Comparison of ENCODE assay signal across 28 cellular contexts in the genomic region with DNA sequence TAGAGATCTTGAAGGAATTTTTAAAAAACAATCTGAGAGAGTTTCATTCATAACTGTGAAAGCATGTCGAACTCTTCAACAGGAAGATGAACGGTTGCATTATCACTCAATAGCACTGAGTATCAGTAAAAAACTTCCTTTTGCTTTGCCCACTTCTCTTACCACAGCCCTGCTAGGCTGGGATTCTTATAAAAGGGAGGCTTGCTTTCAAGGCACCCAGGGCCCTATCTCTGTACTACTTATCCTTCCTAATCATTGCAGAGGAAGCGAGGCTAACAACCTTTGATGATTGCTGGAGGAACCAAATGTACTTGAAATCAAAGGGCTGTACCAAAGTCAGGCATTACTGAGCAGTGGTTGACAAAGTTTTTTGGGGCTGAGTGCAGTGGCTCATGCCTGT.
"Had no signal": no experiment of that assay in that cellular context is flagged by ENCODE, and none has a peak within 500 bp of the region (broad histone marks: within the 10 kb centered on the region; RNA-seq: fewer than 3 reads in every experiment).

No MANE protein-coding gene starts in this region.

- ATAC-seq: gastroesophageal sphincter; naive thymus-derived CD4-positive, alpha-beta T cell; pancreas; sciatic nerve; stimulated activated memory B cell treated with anti-CD40 and anti-IgM and Interleukin-4, amounts not matched to agents 10 μg/mL and 1 μg/mL and 100 μg/mL, for 72 hours; stimulated activated naive CD8-positive, alpha-beta T cell treated with anti-CD3 and anti-CD28 coated beads, Interleukin-15, amount 100 ng/mL, for 72 hours had no signal

- H3K36me3 ChIP-seq: brain microvascular endothelial cell, gastroesophageal sphincter, pancreas, prostate gland, uterus had no signal

- H3K27ac Mint-ChIP-seq: activated CD4-positive, alpha-beta memory T cell treated with anti-CD3 and anti-CD28 coated beads for 36 hours; activated naive CD4-positive, alpha-beta T cell treated with anti-CD3 and anti-CD28 coated beads, Interleukin-2, amount 10 ng/mL, durations not matched to agents 7 days and 5 days; memory B cell; naive thymus-derived CD4-positive, alpha-beta T cell; stimulated activated memory B cell treated with anti-CD40 and anti-IgM and Interleukin-4, amounts not matched to agents 10 μg/mL and 1 μg/mL and 100 μg/mL, for 72 hours; stimulated activated naive CD8-positive, alpha-beta T cell treated with anti-CD3 and anti-CD28 coated beads, Interleukin-15, amount 100 ng/mL, for 72 hours; type B pancreatic cell had no signal

- H3K9me3 Mint-ChIP-seq: activated CD4-positive, alpha-beta memory T cell treated with anti-CD3 and anti-CD28 coated beads for 36 hours; activated naive CD4-positive, alpha-beta T cell treated with anti-CD3 and anti-CD28 coated beads, Interleukin-2, amount 10 ng/mL, durations not matched to agents 7 days and 5 days; memory B cell; stimulated activated memory B cell treated with anti-CD40 and anti-IgM and Interleukin-4, amounts not matched to agents 10 μg/mL and 1 μg/mL and 100 μg/mL, for 72 hours; stimulated activated naive CD8-positive, alpha-beta T cell treated with anti-CD3 and anti-CD28 coated beads, Interleukin-15, amount 100 ng/mL, for 72 hours had no signal

- H2AFZ ChIP-seq: hepatocyte had no signal

- H3K36me3 Mint-ChIP-seq: activated CD4-positive, alpha-beta memory T cell treated with anti-CD3 and anti-CD28 coated beads for 36 hours; activated naive CD4-positive, alpha-beta T cell treated with anti-CD3 and anti-CD28 coated beads, Interleukin-2, amount 10 ng/mL, durations not matched to agents 7 days and 5 days; memory B cell; naive thymus-derived CD4-positive, alpha-beta T cell; stimulated activated memory B cell treated with anti-CD40 and anti-IgM and Interleukin-4, amounts not matched to agents 10 μg/mL and 1 μg/mL and 100 μg/mL, for 72 hours; type B pancreatic cell had no signal

- H3K27ac ChIP-seq: brain microvascular endothelial cell, gastroesophageal sphincter, hepatocyte, pancreas, prostate gland, skin epidermis, uterus had no signal

- H3K27me3 ChIP-seq: brain microvascular endothelial cell, hepatocyte, pancreas, uterus had no signal

- H3K4me1 ChIP-seq: gastroesophageal sphincter, pancreas, prostate gland, uterus had no signal

- H3K4me1 Mint-ChIP-seq: stimulated activated memory B cell treated with anti-CD40 and anti-IgM and Interleukin-4, amounts not matched to agents 10 μg/mL and 1 μg/mL and 100 μg/mL, for 72 hours had no signal

- H3K4me3 ChIP-seq: gastroesophageal sphincter, hepatocyte, pancreas, prostate gland, skin epidermis, uterus had no signal

- H3K4me3 Mint-ChIP-seq: activated CD4-positive, alpha-beta memory T cell treated with anti-CD3 and anti-CD28 coated beads for 36 hours; activated naive CD4-positive, alpha-beta T cell treated with anti-CD3 and anti-CD28 coated beads, Interleukin-2, amount 10 ng/mL, durations not matched to agents 7 days and 5 days; memory B cell; naive thymus-derived CD4-positive, alpha-beta T cell; stimulated activated memory B cell treated with anti-CD40 and anti-IgM and Interleukin-4, amounts not matched to agents 10 μg/mL and 1 μg/mL and 100 μg/mL, for 72 hours; stimulated activated naive CD8-positive, alpha-beta T cell treated with anti-CD3 and anti-CD28 coated beads, Interleukin-15, amount 100 ng/mL, for 72 hours; type B pancreatic cell had no signal

- H3K79me2 ChIP-seq: hepatocyte had no signal

- DNase-seq: activated CD4-positive, alpha-beta memory T cell treated with anti-CD3 and anti-CD28 coated beads for 36 hours; activated CD4-positive, alpha-beta T cell treated with anti-CD3 and anti-CD28 coated beads for 48 hours; activated CD8-positive, alpha-beta memory T cell treated with anti-CD3 and anti-CD28 coated beads, Interleukin-2, amount 50 U/mL, for 4 hours; activated gamma-delta T cell; activated naive CD4-positive, alpha-beta T cell treated with anti-CD3 and anti-CD28 coated beads, Interleukin-2, amount 10 ng/mL, durations not matched to agents 7 days and 5 days; activated T-cell treated with anti-CD3 and anti-CD28 coated beads, Interleukin-2, amount 50 U/mL, for 1 hour; amniotic stem cell; brain microvascular endothelial cell; islet precursor cell; midbrain; naive thymus-derived CD4-positive, alpha-beta T cell; nucleus accumbens; pancreas; retina; stimulated activated CD4-positive, alpha-beta T cell treated with anti-CD3 and anti-CD28 coated beads, Interleukin-12 subunit alpha, Interleukin-12 subunit beta, amount 100 ng/mL, for 4 hours; stimulated activated CD4-positive, alpha-beta T cell treated with anti-CD3 and anti-CD28 coated beads, Interleukin-4, amount 100 ng/mL, for 1 hour; stimulated activated naive CD8-positive, alpha-beta T cell treated with anti-CD3 and anti-CD28 coated beads, Interleukin-15, amount 100 ng/mL, for 72 hours; substantia nigra; T-helper 9 cell; uterus had no signal

- H3K4me2 ChIP-seq: hepatocyte had no signal

- H3K9me3 ChIP-seq: gastroesophageal sphincter, pancreas, prostate gland, uterus had no signal
